10 cellular contexts compared by ENCODE assay signal in genomic region chr13:23320926-23321533, GRCh38.
DNase-seq lines count a peak whose midpoint lies in the region; ATAC-seq and TF ChIP-seq lines count a peak whose summit lies in the region.
"Had no signal": no experiment of that assay in that cellular context is flagged by ENCODE, and none has a peak within 500 bp of the region (broad histone marks: within the 10 kb centered on the region; RNA-seq: fewer than 3 reads in every experiment).

No MANE protein-coding gene starts in this region.

- peak overlapping the region; percentile 0 for H2AFZ ChIP-seq in smooth muscle cell (ENCODE audit: low read depth)

- peaks cover 18% of the 10 kb centered on the region for H3F3A ChIP-seq in smooth muscle cell (ENCODE audit: low read depth)

- H3K4me3 Mint-ChIP-seq in activated CD4-positive, alpha-beta T cell treated with anti-CD3 and anti-CD28 coated beads, Interleukin-2, amount 10 ng/mL, durations not matched to agents 7 days and 5 days, result peak overlapping the region; percentile 73
- no peak overlapping the region for H3K4me3 Mint-ChIP-seq in activated CD4-positive, alpha-beta T cell treated with anti-CD3 and anti-CD28 coated beads for 36 hours

- peaks cover 7% of the 10 kb centered on the region for H3K27me3 Mint-ChIP-seq in activated CD4-positive, alpha-beta T cell treated with anti-CD3 and anti-CD28 coated beads, Interleukin-2, amount 10 ng/mL, durations not matched to agents 7 days and 5 days
- H3K27me3 Mint-ChIP-seq in activated CD4-positive, alpha-beta T cell treated with anti-CD3 and anti-CD28 coated beads for 36 hours, result peaks cover 13% of the 10 kb centered on the region

- H3K9me3 ChIP-seq in breast epithelium (no peaks in the 10 kb centered on the region), smooth muscle cell (replicated peaks; ENCODE audit: low read depth) (no peaks in the 10 kb centered on the region)

- no peaks in the 10 kb centered on the region for H3K36me3 ChIP-seq in breast epithelium
- no peaks in the 10 kb centered on the region for H3K36me3 ChIP-seq in smooth muscle cell (ENCODE audit: low read depth)

- peak overlapping the region; percentile 76 for H3K27ac Mint-ChIP-seq in activated CD4-positive, alpha-beta T cell treated with anti-CD3 and anti-CD28 coated beads, Interleukin-2, amount 10 ng/mL, durations not matched to agents 7 days and 5 days
- H3K27ac Mint-ChIP-seq in activated CD4-positive, alpha-beta T cell treated with anti-CD3 and anti-CD28 coated beads for 36 hours, result no peak overlapping the region

- H3K9ac ChIP-seq in smooth muscle cell (ENCODE audit: low read depth), result peak overlapping the region; percentile 95

- intact Hi-C loops in activated CD4-positive, alpha-beta T cell treated with anti-CD3 and anti-CD28 coated beads for 36 hours (cut with DNase I, micrococcal nuclease), result loop anchor here in 1 of 2 experiments (1.0 kb wide), 1 partner anchor 54 kb away; no protein-coding TSS in a partner anchor
- intact Hi-C loops in breast epithelium (cut with DNase I; ENCODE audit: low total_unique reads), result no loop called here

- H3K27ac ChIP-seq in breast epithelium, result no peak overlapping the region
- peak overlapping the region; percentile 100 for H3K27ac ChIP-seq in smooth muscle cell (ENCODE audit: low read depth)

- no peak for ATAC-seq in activated CD4-positive, alpha-beta T cell treated with anti-CD3 and anti-CD28 coated beads for 36 hours
- ATAC-seq in HG03095 (IDR thresholded peaks at IDR 0.05; ENCODE audit: unreplicated experiment), result peak; percentile 3
- no peak for ATAC-seq in HG03571 (IDR thresholded peaks at IDR 0.05; ENCODE audit: unreplicated experiment)

- 16% methylated on average over 4 of the region's 4 CpGs for WGBS in smooth muscle cell (ENCODE audit: low lambda C conversion rate)

- TF ChIP-seq CTCF in breast epithelium (IDR thresholded peaks at IDR 0.05), result no peak
- TF ChIP-seq CTCF in smooth muscle cell (IDR thresholded peaks at IDR 0.05; ENCODE audit: borderline replicate concordance, insufficient read depth, poor library complexity, severe bottlenecking), result no peak

- H3K27me3 ChIP-seq in breast epithelium (no peaks in the 10 kb centered on the region), smooth muscle cell (ENCODE audit: low read depth) (no peaks in the 10 kb centered on the region)

- H4K20me1 ChIP-seq in smooth muscle cell (ENCODE audit: low read depth), result no peaks in the 10 kb centered on the region

- DNase-seq in activated CD4-positive, alpha-beta T cell treated with anti-CD3 and anti-CD28 coated beads, Interleukin-2, amount 10 ng/mL, durations not matched to agents 7 days and 5 days, result no peak
- no peak for DNase-seq in activated CD4-positive, alpha-beta T cell treated with anti-CD3 and anti-CD28 coated beads for 36 hours
- DNase-seq in breast epithelium (ENCODE audit: low spot score in 2 of 2) (no peak), smooth muscle cell (lab: John Stamatoyannopoulos, UW; ENCODE audit: unreplicated experiment) (no peak), activated gamma-delta T cell (lab: John Stamatoyannopoulos, UW) (no peak)
- no peak for DNase-seq in stimulated activated CD4-positive, alpha-beta T cell treated with anti-CD3 and anti-CD28 coated beads, Interleukin-4, amount 100 ng/mL, for 4 hours
- DNase-seq: NCI-H1930; stimulated activated CD8-positive, alpha-beta memory T cell treated with anti-CD3 and anti-CD28 coated beads, Interleukin-4, amount 100 ng/mL, for 48 hours had no signal

- H3K4me1 ChIP-seq in breast epithelium (no peaks in the 10 kb centered on the region), smooth muscle cell (ENCODE audit: low read depth) (peaks cover 16% of the 10 kb centered on the region)

- CTCF ChIA-PET in activated CD4-positive, alpha-beta T cell treated with anti-CD3 and anti-CD28 coated beads, Interleukin-2, amount 10 ng/mL, durations not matched to agents 7 days and 5 days (lab: Charles Lee), result interaction anchor here (0.6 kb wide), 1 partner anchor 121 kb away, joined by 3 read pairs; no protein-coding TSS in a partner anchor
- CTCF ChIA-PET in activated CD4-positive, alpha-beta T cell treated with anti-CD3 and anti-CD28 coated beads for 36 hours (lab: Charles Lee), result interaction anchor here (0.8 to 1.0 kb wide), 3 partner anchors 9 to 119 kb away, joined by 3 read pairs; no protein-coding TSS in a partner anchor

- peak overlapping the region; percentile 58 for H3K4me2 ChIP-seq in smooth muscle cell

- peaks cover 35% of the 10 kb centered on the region for H3K4me1 Mint-ChIP-seq in activated CD4-positive, alpha-beta T cell treated with anti-CD3 and anti-CD28 coated beads, Interleukin-2, amount 10 ng/mL, durations not matched to agents 7 days and 5 days
- H3K4me1 Mint-ChIP-seq in activated CD4-positive, alpha-beta T cell treated with anti-CD3 and anti-CD28 coated beads for 36 hours, result peaks cover 35% of the 10 kb centered on the region

- H3K4me3 ChIP-seq in breast epithelium (peak overlapping the region in 2 of 3 donors; percentile 14 to 40), smooth muscle cell (no peak overlapping the region)

- H3K79me2 ChIP-seq in smooth muscle cell (ENCODE audit: low read depth), result no peaks in the 10 kb centered on the region

- no peaks in the 10 kb centered on the region for H3K9me3 Mint-ChIP-seq in activated CD4-positive, alpha-beta T cell treated with anti-CD3 and anti-CD28 coated beads, Interleukin-2, amount 10 ng/mL, durations not matched to agents 7 days and 5 days
- no peaks in the 10 kb centered on the region for H3K9me3 Mint-ChIP-seq in activated CD4-positive, alpha-beta T cell treated with anti-CD3 and anti-CD28 coated beads for 36 hours (ENCODE audit: low read depth)

- TF ChIP-seq POLR2A in breast epithelium (IDR thresholded peaks at IDR 0.05), result no peak

- H3K36me3 Mint-ChIP-seq in activated CD4-positive, alpha-beta T cell treated with anti-CD3 and anti-CD28 coated beads, Interleukin-2, amount 10 ng/mL, durations not matched to agents 7 days and 5 days (ENCODE audit: low read depth), result no peaks in the 10 kb centered on the region
- no peaks in the 10 kb centered on the region for H3K36me3 Mint-ChIP-seq in activated CD4-positive, alpha-beta T cell treated with anti-CD3 and anti-CD28 coated beads for 36 hours (ENCODE audit: low read depth)

- POLR2A ChIA-PET in activated CD4-positive, alpha-beta T cell treated with anti-CD3 and anti-CD28 coated beads, Interleukin-2, amount 10 ng/mL, durations not matched to agents 7 days and 5 days (lab: Charles Lee), result no interaction called here
- POLR2A ChIA-PET in activated CD4-positive, alpha-beta T cell treated with anti-CD3 and anti-CD28 coated beads for 36 hours (lab: Charles Lee), result no interaction called here
